In genomic region chr11:102452461-102453285, GRCh38 we compare ENCODE assay signal across 1 cellular context.
TF ChIP-seq lines count a peak whose summit lies in the region.

Gene TMEM123, minus strand, starts transcription at chr11:102452765. Its CDS starts 142 bp downstream, at chr11:102452623.

TF ChIP-seq in HEK293, 187 proteins besides CTCF, POLR2A, EP300 and RAD21 (continued from another document and continues in another):
- no peak for TF ChIP-seq ZNF514 (tag by site-specific recombination; IDR thresholded peaks at IDR 0.05)
- TF ChIP-seq ZNF23 (tag by site-specific recombination; IDR thresholded peaks at IDR 0.05; ENCODE audit: borderline replicate concordance) = no peak
- TF ChIP-seq MYNN (tag by site-specific recombination; IDR thresholded peaks at IDR 0.05; ENCODE audit: borderline replicate concordance) = no peak
- TF ChIP-seq ZNF274 (IDR thresholded peaks at IDR 0.05; ENCODE audit: low read length) = no peak
- no peak for TF ChIP-seq ZNF274 (tag by site-specific recombination; IDR thresholded peaks at IDR 0.05; ENCODE audit: borderline replicate concordance)
- no peak for TF ChIP-seq ZNF626 (tag by site-specific recombination; IDR thresholded peaks at IDR 0.05)
- no peak for TF ChIP-seq ZNF155 (tag by site-specific recombination; IDR thresholded peaks at IDR 0.05)
- TF ChIP-seq ZFP37 (tag by site-specific recombination; IDR thresholded peaks at IDR 0.05) = no peak
- no peak for TF ChIP-seq ZNF426 (tag by site-specific recombination; IDR thresholded peaks at IDR 0.05)
- 0 out of 2 replicates have a peak, but pooled peaks have one; percentile 8 for TF ChIP-seq ZEB2 (tag by site-specific recombination; IDR thresholded peaks at IDR 0.05)
- no peak for TF ChIP-seq ZNF148 (tag by site-specific recombination; IDR thresholded peaks at IDR 0.05; ENCODE audit: borderline replicate concordance)
- TF ChIP-seq ZIC2 (tag by site-specific recombination; IDR thresholded peaks at IDR 0.05) = peak; percentile 88
- no peak for TF ChIP-seq TRIM28 (IDR thresholded peaks at IDR 0.05; ENCODE audit: borderline replicate concordance, low read length)
- TF ChIP-seq YY2 (tag by site-specific recombination; IDR thresholded peaks at IDR 0.05) = no peak
- TF ChIP-seq ZNF18 (tag by site-specific recombination; IDR thresholded peaks at IDR 0.05) = no peak
- TF ChIP-seq ZNF610 (tag by site-specific recombination; IDR thresholded peaks at IDR 0.05; ENCODE audit: borderline replicate concordance) = no peak
- TF ChIP-seq KLF7 (tag by site-specific recombination; IDR thresholded peaks at IDR 0.05; ENCODE audit: borderline replicate concordance) = no peak
- TF ChIP-seq ZBTB17 (tag by site-specific recombination; IDR thresholded peaks at IDR 0.05) = peak; percentile 58; the same call in 1 of the 2 replicates
- no peak for TF ChIP-seq ZNF112 (tag by site-specific recombination; IDR thresholded peaks at IDR 0.05)
- no peak for TF ChIP-seq ZNF544 (tag by site-specific recombination; IDR thresholded peaks at IDR 0.05)
- TF ChIP-seq ZNF639 (tag by site-specific recombination; IDR thresholded peaks at IDR 0.05) = no peak
- no peak for TF ChIP-seq ZNF132 (tag by site-specific recombination; IDR thresholded peaks at IDR 0.05; ENCODE audit: borderline replicate concordance)
- TF ChIP-seq ZNF311 (tag by site-specific recombination; IDR thresholded peaks at IDR 0.05; ENCODE audit: borderline replicate concordance) = no peak
- TF ChIP-seq ZNF26 (tag by site-specific recombination; IDR thresholded peaks at IDR 0.05) = no peak
- no peak for TF ChIP-seq ZNF521 (tag by site-specific recombination; IDR thresholded peaks at IDR 0.05)
- TF ChIP-seq ZNF654 (tag by site-specific recombination; IDR thresholded peaks at IDR 0.05; ENCODE audit: low read depth) = no peak
- no peak for TF ChIP-seq ZNF211 (tag by site-specific recombination; IDR thresholded peaks at IDR 0.05; ENCODE audit: low read depth)
- TF ChIP-seq ZNF157 (tag by site-specific recombination; IDR thresholded peaks at IDR 0.05) = no peak
- no peak for TF ChIP-seq ZNF350 (tag by site-specific recombination; IDR thresholded peaks at IDR 0.05)
- no peak for TF ChIP-seq ZNF324 (tag by site-specific recombination; IDR thresholded peaks at IDR 0.05)
- no peak for TF ChIP-seq ZNF623 (tag by site-specific recombination; IDR thresholded peaks at IDR 0.05)
- peak; percentile 66; the same call in 1 of the 2 replicates for TF ChIP-seq GLI4 (tag by site-specific recombination; IDR thresholded peaks at IDR 0.05)
- TF ChIP-seq ZNF555 (tag by site-specific recombination; conservative IDR thresholded peaks at IDR 0.05) = no peak
- TF ChIP-seq ZNF701 (tag by site-specific recombination; IDR thresholded peaks at IDR 0.05) = no peak
- no peak for TF ChIP-seq ZNF292 (tag by site-specific recombination; IDR thresholded peaks at IDR 0.05; ENCODE audit: borderline replicate concordance, low read depth)
- no peak for TF ChIP-seq ZNF37A (tag by site-specific recombination; IDR thresholded peaks at IDR 0.05)
- TF ChIP-seq ZBTB21 (tag by site-specific recombination; IDR thresholded peaks at IDR 0.05) = no peak
- no peak for TF ChIP-seq PRDM2 (tag by site-specific recombination; IDR thresholded peaks at IDR 0.05; ENCODE audit: borderline replicate concordance)
- TF ChIP-seq ZNF398 (tag by site-specific recombination; IDR thresholded peaks at IDR 0.05) = peak; percentile 83
- no peak for TF ChIP-seq ZNF433 (tag by site-specific recombination; IDR thresholded peaks at IDR 0.05; ENCODE audit: low read depth)
- TF ChIP-seq REST (tag by site-specific recombination; IDR thresholded peaks at IDR 0.05) = no peak
- TF ChIP-seq BCL6B (tag by site-specific recombination; IDR thresholded peaks at IDR 0.05) = no peak
- TF ChIP-seq ZNF354C (tag by site-specific recombination; IDR thresholded peaks at IDR 0.05; ENCODE audit: borderline replicate concordance, low read depth) = no peak
- TF ChIP-seq ZNF629 (tag by site-specific recombination; IDR thresholded peaks at IDR 0.05) = no peak
